Comparison of ENCODE assay signal across 8 cellular contexts in the genomic region with DNA sequence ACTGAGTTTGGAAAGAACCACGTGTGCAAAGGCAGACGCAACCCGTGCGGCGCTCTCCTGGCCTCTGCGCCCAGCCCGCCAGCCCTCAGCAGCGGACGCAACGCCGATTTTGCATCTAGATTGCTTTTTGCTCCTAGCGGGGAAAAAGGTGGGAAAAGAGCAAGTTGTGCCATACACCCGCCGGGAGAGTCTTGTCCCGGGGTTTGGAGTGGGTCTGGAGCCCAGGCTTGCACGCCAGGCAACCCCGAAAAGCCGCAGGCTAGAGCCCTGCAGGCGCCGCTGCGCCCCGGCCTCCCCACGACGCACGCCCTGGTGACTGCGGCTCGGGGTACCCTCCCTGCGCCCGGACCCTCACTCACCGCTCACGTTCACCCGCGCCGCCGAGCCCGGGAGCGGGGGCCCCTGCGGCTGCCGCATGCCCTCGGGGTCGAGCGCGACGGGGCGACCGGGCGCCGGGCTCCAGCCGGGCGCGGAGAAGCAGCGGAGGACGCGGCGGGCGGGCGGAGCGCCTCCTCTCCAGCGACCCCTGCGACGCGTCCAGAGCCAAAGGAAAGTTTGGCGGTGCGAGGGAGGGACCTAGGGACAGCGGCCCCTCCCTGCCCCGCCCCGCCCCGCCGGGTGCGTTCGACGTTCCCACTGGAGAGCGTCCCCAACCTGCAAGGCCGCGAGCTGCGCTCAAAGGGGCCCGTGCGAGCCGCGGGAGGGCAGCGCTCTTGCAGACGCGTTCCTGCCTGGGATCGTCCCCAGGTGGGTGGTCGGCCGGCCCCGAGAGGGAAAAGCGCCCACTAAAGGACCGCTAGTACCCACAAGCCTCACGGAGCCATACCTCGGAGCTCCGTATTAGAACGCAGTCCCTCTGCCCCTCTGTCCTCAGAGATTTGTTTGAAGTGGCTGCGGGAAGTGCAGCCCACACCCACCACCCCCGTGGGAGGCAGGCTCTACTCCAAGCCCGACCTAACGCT. TPM values are rescaled to one million over a fixed set of nuclear protein-coding genes. Genes with fewer than 3 reads are reported as not detected.
A peak's percentile ranks its signal among the peaks of the same experiment; 100 is the strongest.
DNase-seq lines count a peak whose midpoint lies in the region; ATAC-seq lines count a peak whose summit lies in the region.

TSS of gene LPAR3 (minus strand) at position 550 of the 962 bp plus-strand sequence. CDS start 27,086 bp downstream, outside the sequence.

- no peaks in the 10 kb centered on the region for H3K36me3 ChIP-seq in CD8-positive, alpha-beta memory T cell (ENCODE audit: insufficient read depth, low read length)

- H3K27me3 Mint-ChIP-seq in CD8-positive, alpha-beta memory T cell, result peaks cover 27 to 38% of the 10 kb centered on the region in 2 donors
- peaks cover 25% of the 10 kb centered on the region for H3K27me3 Mint-ChIP-seq in activated T-helper 17 cell treated with anti-CD3 and anti-CD28 coated beads, Interleukin-2, amount 50 U/mL, for 72 hours

- intact Hi-C loops in left cardiac atrium (cut with DNase I), result no loop called here

- H3K4me3 Mint-ChIP-seq in CD8-positive, alpha-beta memory T cell, result peak within 1 kb of the TSS; percentile 69 to 89 (median 83)
- H3K4me3 Mint-ChIP-seq in activated T-helper 17 cell treated with anti-CD3 and anti-CD28 coated beads, Interleukin-2, amount 50 U/mL, for 72 hours, result peak within 1 kb of the TSS; percentile 62

- CTCF ChIA-PET in CD8-positive, alpha-beta memory T cell (lab: Charles Lee), result interaction anchor here (2.0 kb wide), 1 partner anchor 111 kb away, joined by 6 read pairs; no protein-coding TSS in a partner anchor

- H3K36me3 Mint-ChIP-seq in CD8-positive, alpha-beta memory T cell, result peaks cover 0 to 2% (median 1%) of the 10 kb centered on the region in 3 donors
- no peaks in the 10 kb centered on the region for H3K36me3 Mint-ChIP-seq in activated T-helper 17 cell treated with anti-CD3 and anti-CD28 coated beads, Interleukin-2, amount 50 U/mL, for 72 hours (ENCODE audit: low read depth)

- H3K27ac ChIP-seq in CD8-positive, alpha-beta memory T cell (ENCODE audit: low read depth, low read length), result no peak within 1 kb of the TSS
- peak within 1 kb of the TSS in 10 of 21 experiments; percentile 5 to 72 (median 17) for H3K27ac ChIP-seq in skin epidermis

- no peaks in the 10 kb centered on the region for H3K9me3 ChIP-seq in CD8-positive, alpha-beta memory T cell (ENCODE audit: low read length)

- peaks cover 15% of the 10 kb centered on the region for H3K4me1 ChIP-seq in CD8-positive, alpha-beta memory T cell (ENCODE audit: insufficient read depth, low read length)

- ATAC-seq in activated T-helper 17 cell treated with anti-CD3 and anti-CD28 coated beads, Interleukin-2, amount 50 U/mL, for 72 hours (replicated peaks), result peak; percentile 61
- ATAC-seq in left cardiac atrium, result peak; percentile 89 to 93
- ATAC-seq in GM18867 (IDR thresholded peaks at IDR 0.05; ENCODE audit: unreplicated experiment), result no peak

- peak within 1 kb of the TSS; percentile 46 for H3K4me3 ChIP-seq in CD8-positive, alpha-beta memory T cell (ENCODE audit: low read length)
- peak within 1 kb of the TSS; percentile 29 to 57 (median 42) for H3K4me3 ChIP-seq in skin epidermis

- peak in 4 of 5 donors; percentile 16 to 51 (median 20) for DNase-seq in CD8-positive, alpha-beta memory T cell
- peak; percentile 4 for DNase-seq in NCI-H128 (lab: John Stamatoyannopoulos, UW; ENCODE audit: unreplicated experiment)
- DNase-seq in left cardiac atrium, result peak; percentile 53
- no peak for DNase-seq in Kasumi-1 (lab: John Stamatoyannopoulos, UW)
- no peak for DNase-seq in COLO829 (ENCODE audit: low spot score)

- POLR2A ChIA-PET in CD8-positive, alpha-beta memory T cell (lab: Charles Lee), result interaction anchor here (0.5 kb wide), 1 partner anchor 57 kb away, joined by 3 read pairs; no protein-coding TSS in a partner anchor

- no peaks in the 10 kb centered on the region for H3K9me3 Mint-ChIP-seq in CD8-positive, alpha-beta memory T cell
- no peaks in the 10 kb centered on the region for H3K9me3 Mint-ChIP-seq in activated T-helper 17 cell treated with anti-CD3 and anti-CD28 coated beads, Interleukin-2, amount 50 U/mL, for 72 hours

- H3K27ac Mint-ChIP-seq in CD8-positive, alpha-beta memory T cell, result peak within 1 kb of the TSS in 3 of 8 donors; percentile 21 to 47 (median 32)
- H3K27ac Mint-ChIP-seq in activated T-helper 17 cell treated with anti-CD3 and anti-CD28 coated beads, Interleukin-2, amount 50 U/mL, for 72 hours, result no peak within 1 kb of the TSS

- peaks cover 12% of the 10 kb centered on the region for H3K27me3 ChIP-seq in CD8-positive, alpha-beta memory T cell (ENCODE audit: insufficient read depth, low read length, poor library complexity, severe bottlenecking)

- peaks cover 20 to 47% (median 33%) of the 10 kb centered on the region in 3 donors for H3K4me1 Mint-ChIP-seq in CD8-positive, alpha-beta memory T cell
- H3K4me1 Mint-ChIP-seq in activated T-helper 17 cell treated with anti-CD3 and anti-CD28 coated beads, Interleukin-2, amount 50 U/mL, for 72 hours, result peaks cover 23% of the 10 kb centered on the region

RNA-seq across cellular contexts. Expression of gene LPAR3, which starts in this region (rescaled TPM):
- 1 to 10 TPM in 1 of 2 experiments, under 1 TPM in 1; 0.85 to 1.1 TPM for total RNA-seq in CD8-positive, alpha-beta memory T cell
- 1.5 TPM for polyA plus RNA-seq in CD8-positive, alpha-beta memory T cell
- total RNA-seq in activated T-helper 17 cell treated with anti-CD3 and anti-CD28 coated beads, Interleukin-2, amount 50 U/mL, for 72 hours, result 1 to 10 TPM in 1 of 2 donors, not detected in 1; 1.1 TPM
- total RNA-seq in left cardiac atrium, result 10 to 100 TPM; 22.1 to 29.9 TPM

Comparison
In these comparisons a context has a peak if more than half of its experiments do, and no peak if none do; other contexts are left out.
1. RNA of gene LPAR3 (total RNA-seq): 22.1 to 29.9 TPM in left cardiac atrium; 0.85 to 1.1 TPM in CD8-positive, alpha-beta memory T cell and 1.1 TPM in activated T-helper 17 cell treated with anti-CD3 and anti-CD28 coated beads, Interleukin-2, amount 50 U/mL, for 72 hours; every median in the first group is over 10 times any median in the second.
2. DNase-seq: peak in CD8-positive, alpha-beta memory T cell (4 of 5), NCI-H128 (single experiment) and left cardiac atrium (single experiment); none in Kasumi-1 (0 of 2) and COLO829 (single experiment).